Comparison of ENCODE assay signal across 8 cellular contexts in the genomic region with DNA sequence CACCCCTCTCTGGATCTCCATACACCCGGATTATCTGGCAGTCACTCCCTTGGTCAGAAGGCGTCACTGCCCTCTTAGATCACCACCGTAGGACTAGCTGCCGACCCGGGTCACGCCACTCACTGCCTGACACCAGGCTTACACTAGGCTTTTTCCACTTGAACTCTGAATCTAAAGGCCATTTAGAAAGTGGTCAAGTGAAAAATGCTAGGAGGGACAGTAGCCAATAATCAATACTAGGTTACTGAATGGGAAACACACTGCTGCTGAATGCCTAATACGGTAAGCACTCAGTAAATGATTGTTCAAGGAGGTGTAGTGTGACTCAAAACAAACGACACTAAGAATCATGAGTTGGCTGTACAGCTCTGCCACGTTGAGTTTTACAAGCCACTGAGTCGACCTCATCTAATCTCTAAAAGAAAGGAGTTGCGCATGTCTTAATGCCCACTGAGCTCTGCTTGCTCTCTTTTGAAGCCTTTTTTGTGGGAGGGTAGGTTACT. TPM values are rescaled to one million over a fixed set of nuclear protein-coding genes. Genes with fewer than 3 reads are reported as not detected.
A peak's percentile ranks its signal among the peaks of the same experiment; 100 is the strongest.
DNase-seq lines count a peak whose midpoint lies in the region; ATAC-seq and TF ChIP-seq lines count a peak whose summit lies in the region.

No MANE protein-coding gene starts in this region.

- peaks cover 32% of the 10 kb centered on the region for H3K4me1 Mint-ChIP-seq in WTC11

- H3K27ac ChIP-seq in gastroesophageal sphincter (peak overlapping the region; percentile 86 to 98 (median 96)), ovary (peak overlapping the region; percentile 72 to 93)

- H3K4me1 ChIP-seq in gastroesophageal sphincter (peaks cover 0 to 55% (median 11%) of the 10 kb centered on the region in 3 donors), ovary (ENCODE audit: insufficient read depth) (peaks cover 2% of the 10 kb centered on the region)

- H3K4me3 ChIP-seq in gastroesophageal sphincter (peak overlapping the region; percentile 55 to 85), ovary (peak overlapping the region; percentile 91)

- 0 out of 2 replicates have a peak, but pooled peaks cover 3% of the 10 kb centered on the region for H3K9me3 Mint-ChIP-seq in WTC11

- DNase-seq in NCI-H2227 treated with DMSO at 0.1 percent for 48 hours (lab: John Stamatoyannopoulos, UW) (peak; percentile 6), NCI-H2227 (lab: John Stamatoyannopoulos, UW; ENCODE audit: unreplicated experiment) (no peak), HPDE6-E6E7 (ENCODE audit: extremely low spot score) (peak; percentile 60), WTC11 (ENCODE audit: low spot score) (no peak), ovary (no peak)
- DNase-seq in activated effector memory CD4-positive, alpha-beta T cell treated with anti-CD3 and anti-CD28 coated beads, Interleukin-2, amount 50 U/mL, for 16 hours: no peak

- H3K36me3 ChIP-seq in gastroesophageal sphincter (no peaks in the 10 kb centered on the region), ovary (no peaks in the 10 kb centered on the region)

- TF ChIP-seq EP300 in gastroesophageal sphincter (IDR thresholded peaks at IDR 0.05) (no peak), ovary (IDR thresholded peaks at IDR 0.05) (no peak)

- no peak for TF ChIP-seq CTCF in WTC11 (IDR thresholded peaks at IDR 0.05)
- TF ChIP-seq CTCF in gastroesophageal sphincter (IDR thresholded peaks at IDR 0.05): no peak
- TF ChIP-seq CTCF in ovary (IDR thresholded peaks at IDR 0.05): peak in 1 of 3 donors; percentile 1

- peaks cover 12% of the 10 kb centered on the region for H3K36me3 Mint-ChIP-seq in WTC11

- POLR2A ChIA-PET in WTC11 (lab: Charles Lee): interaction anchor here (1.2 kb wide), 1 partner anchor 817 kb away, joined by 5 read pairs; a partner anchor contains a TSS

- 28 to 40% methylated on average over 3 to 10 of the region's 11 CpGs for WGBS in gastroesophageal sphincter (ENCODE audit: low coverage in 1 of 2), 2 donors
- WGBS in ovary, 3 donors: 17 to 21% (median 19%) methylated on average over 11 of the region's 11 CpGs

- ATAC-seq in GM21447 (IDR thresholded peaks at IDR 0.05; ENCODE audit: unreplicated experiment) (peak; percentile 52), WTC11 (peak; percentile 52), gastroesophageal sphincter (peak; percentile 44)

- H3K27me3 Mint-ChIP-seq in WTC11 (ENCODE audit: low read depth): no peaks in the 10 kb centered on the region

- intact Hi-C loops in ovary (cut with DNase I): loop anchor here in 2 of 4 donors (10.0 kb wide), 2 partner anchors 817 to 1267 kb away; a partner anchor contains a TSS

- CTCF ChIA-PET in WTC11 (lab: Charles Lee): interaction anchor here (0.7 to 1.4 kb wide), 2 partner anchors 115 to 817 kb away, joined by 3 to 6 read pairs; a partner anchor contains a TSS

- H3K9me3 ChIP-seq in gastroesophageal sphincter: no peaks in the 10 kb centered on the region
- no peaks in the 10 kb centered on the region for H3K9me3 ChIP-seq in ovary

- H3K4me3 Mint-ChIP-seq in WTC11: peak overlapping the region; percentile 96

- H3K27me3 ChIP-seq in gastroesophageal sphincter (no peaks in the 10 kb centered on the region), ovary (no peaks in the 10 kb centered on the region)

- no peak for TF ChIP-seq POLR2A in gastroesophageal sphincter (IDR thresholded peaks at IDR 0.05)
- TF ChIP-seq POLR2A in ovary (IDR thresholded peaks at IDR 0.05): no peak

- peak overlapping the region; percentile 89 for H3K27ac Mint-ChIP-seq in WTC11

TF ChIP-seq in WTC11, 78 proteins besides CTCF, POLR2A, EP300 and RAD21:
- peak; percentile 6; the same call in 1 of the 2 replicates for TF ChIP-seq CREM (CRISPR knock-in tag; IDR thresholded peaks at IDR 0.05)
- TF ChIP-seq FOXP1 (CRISPR knock-in tag; IDR thresholded peaks at IDR 0.05; ENCODE audit: borderline replicate concordance): no peak

RNA-seq across cellular contexts. Expression of a gene that starts 0.7 kb away (rescaled TPM):
- total RNA-seq in WTC11 (2021): 20.4 to 24.1 TPM (median 21.0 TPM) in 3 replicates
- total RNA-seq in gastroesophageal sphincter: 10 to 100 TPM; 26.9 to 42.3 (median 30.8) TPM
- total RNA-seq in ovary: 10 to 100 TPM; 22.1 to 37.4 (median 31.7) TPM
- polyA plus RNA-seq in ovary: 10 to 100 TPM; 13.3 to 16.7 TPM

Comparison
In these comparisons a context has a peak if more than half of its experiments do, and no peak if none do; other contexts are left out.
1. DNase-seq: peak in NCI-H2227 treated with DMSO at 0.1 percent for 48 hours (single experiment) and HPDE6-E6E7 (single experiment); none in NCI-H2227 (single experiment), WTC11 (single experiment), ovary (0 of 5) and activated effector memory CD4-positive, alpha-beta T cell treated with anti-CD3 and anti-CD28 coated beads, Interleukin-2, amount 50 U/mL, for 16 hours (single experiment).
2. Peak in every context shown above with its lines, with median percentiles within 50 percentile points of each other: ATAC-seq.